Comparison of ENCODE assay signal across 1 cellular context in the genomic region with DNA sequence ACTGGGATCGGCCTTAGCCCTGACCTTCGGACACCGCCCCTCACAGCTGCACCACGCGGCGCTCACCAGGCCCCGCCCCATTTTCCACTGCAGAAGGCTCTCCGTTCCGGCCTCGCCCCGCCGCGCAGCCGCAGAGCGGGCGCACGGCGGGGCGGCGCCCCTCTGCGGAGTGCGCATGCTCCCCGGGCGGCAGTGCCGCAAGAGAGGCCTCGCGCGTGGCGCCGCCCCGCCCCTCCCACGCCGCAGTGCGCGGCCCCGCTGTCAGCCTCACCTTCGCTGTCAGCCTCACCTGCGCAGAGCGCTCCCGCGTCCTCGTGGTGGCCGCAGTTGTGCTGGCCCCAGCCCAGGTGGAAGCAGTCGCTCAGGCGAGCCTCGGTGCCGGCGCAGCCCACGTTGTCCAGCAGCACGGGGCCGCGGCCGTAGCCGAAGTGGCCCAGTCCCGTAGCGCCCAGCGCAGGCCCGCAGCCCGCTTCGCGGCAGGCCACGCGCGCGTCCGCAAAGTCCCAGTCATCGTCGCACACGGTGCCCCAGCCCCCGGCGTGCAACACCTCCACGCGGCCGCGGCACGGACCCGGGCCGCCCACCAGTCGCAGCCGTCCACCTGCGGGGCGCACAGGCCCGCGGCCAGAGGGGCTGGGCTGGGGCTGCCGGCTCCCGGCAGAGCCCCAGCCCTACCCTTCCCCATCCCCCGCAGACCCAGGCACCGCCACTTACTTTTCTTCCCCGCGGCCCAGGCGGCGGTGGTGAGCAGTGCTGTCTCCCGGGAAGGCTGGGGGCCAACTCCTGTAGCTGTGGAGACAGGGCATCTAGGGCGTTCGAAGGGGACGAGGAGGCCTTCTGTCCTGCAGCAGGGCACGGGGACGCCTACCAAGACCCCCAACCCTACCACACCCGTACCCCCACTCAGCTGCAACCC.
TF ChIP-seq lines count a peak whose summit lies in the region.

No MANE protein-coding gene starts in this region.

TF ChIP-seq in HepG2, 621 proteins besides CTCF, POLR2A, EP300 and RAD21 (continued from another document):
- TF ChIP-seq, protein P1, sequence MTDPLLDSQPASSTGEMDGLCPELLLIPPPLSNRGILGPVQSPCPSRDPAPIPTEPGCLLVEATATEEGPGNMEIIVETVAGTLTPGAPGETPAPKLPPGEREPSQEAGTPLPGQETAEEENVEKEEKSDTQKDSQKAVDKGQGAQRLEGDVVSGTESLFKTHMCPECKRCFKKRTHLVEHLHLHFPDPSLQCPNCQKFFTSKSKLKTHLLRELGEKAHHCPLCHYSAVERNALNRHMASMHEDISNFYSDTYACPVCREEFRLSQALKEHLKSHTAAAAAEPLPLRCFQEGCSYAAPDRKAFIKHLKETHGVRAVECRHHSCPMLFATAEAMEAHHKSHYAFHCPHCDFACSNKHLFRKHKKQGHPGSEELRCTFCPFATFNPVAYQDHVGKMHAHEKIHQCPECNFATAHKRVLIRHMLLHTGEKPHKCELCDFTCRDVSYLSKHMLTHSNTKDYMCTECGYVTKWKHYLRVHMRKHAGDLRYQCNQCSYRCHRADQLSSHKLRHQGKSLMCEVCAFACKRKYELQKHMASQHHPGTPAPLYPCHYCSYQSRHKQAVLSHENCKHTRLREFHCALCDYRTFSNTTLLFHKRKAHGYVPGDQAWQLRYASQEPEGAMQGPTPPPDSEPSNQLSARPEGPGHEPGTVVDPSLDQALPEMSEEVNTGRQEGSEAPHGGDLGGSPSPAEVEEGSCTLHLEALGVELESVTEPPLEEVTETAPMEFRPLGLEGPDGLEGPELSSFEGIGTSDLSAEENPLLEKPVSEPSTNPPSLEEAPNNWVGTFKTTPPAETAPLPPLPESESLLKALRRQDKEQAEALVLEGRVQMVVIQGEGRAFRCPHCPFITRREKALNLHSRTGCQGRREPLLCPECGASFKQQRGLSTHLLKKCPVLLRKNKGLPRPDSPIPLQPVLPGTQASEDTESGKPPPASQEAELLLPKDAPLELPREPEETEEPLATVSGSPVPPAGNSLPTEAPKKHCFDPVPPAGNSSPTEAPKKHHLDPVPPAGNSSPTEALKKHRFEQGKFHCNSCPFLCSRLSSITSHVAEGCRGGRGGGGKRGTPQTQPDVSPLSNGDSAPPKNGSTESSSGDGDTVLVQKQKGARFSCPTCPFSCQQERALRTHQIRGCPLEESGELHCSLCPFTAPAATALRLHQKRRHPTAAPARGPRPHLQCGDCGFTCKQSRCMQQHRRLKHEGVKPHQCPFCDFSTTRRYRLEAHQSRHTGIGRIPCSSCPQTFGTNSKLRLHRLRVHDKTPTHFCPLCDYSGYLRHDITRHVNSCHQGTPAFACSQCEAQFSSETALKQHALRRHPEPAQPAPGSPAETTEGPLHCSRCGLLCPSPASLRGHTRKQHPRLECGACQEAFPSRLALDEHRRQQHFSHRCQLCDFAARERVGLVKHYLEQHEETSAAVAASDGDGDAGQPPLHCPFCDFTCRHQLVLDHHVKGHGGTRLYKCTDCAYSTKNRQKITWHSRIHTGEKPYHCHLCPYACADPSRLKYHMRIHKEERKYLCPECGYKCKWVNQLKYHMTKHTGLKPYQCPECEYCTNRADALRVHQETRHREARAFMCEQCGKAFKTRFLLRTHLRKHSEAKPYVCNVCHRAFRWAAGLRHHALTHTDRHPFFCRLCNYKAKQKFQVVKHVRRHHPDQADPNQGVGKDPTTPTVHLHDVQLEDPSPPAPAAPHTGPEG (CRISPR knock-in tag; IDR thresholded peaks at IDR 0.05) = no peak; the same call in 1 of the 2 replicates
